Comparison of ENCODE assay signal across 14 cellular contexts in genomic region chr19:13016628-13017305, GRCh38. TPM values are rescaled to one million over a fixed set of nuclear protein-coding genes. Genes with fewer than 3 reads are reported as not detected.
A peak's percentile ranks its signal among the peaks of the same experiment; 100 is the strongest.
DNase-seq lines count a peak whose midpoint lies in the region; ATAC-seq and TF ChIP-seq lines count a peak whose summit lies in the region.
"Had no signal": no experiment of that assay in that cellular context is flagged by ENCODE, and none has a peak within 500 bp of the region (broad histone marks: within the 10 kb centered on the region; RNA-seq: fewer than 3 reads in every experiment).

No MANE protein-coding gene starts in this region.

- TF ChIP-seq EP300 in esophagus muscularis mucosa (IDR thresholded peaks at IDR 0.05): no peak
- no peak for TF ChIP-seq EP300 in ovary (IDR thresholded peaks at IDR 0.05)

- H3K4me3 ChIP-seq in esophagus muscularis mucosa: peak overlapping the region; percentile 29 to 41 (median 40)
- peak overlapping the region; percentile 30 for H3K4me3 ChIP-seq in ovary
- H3K4me3 ChIP-seq in aorta (ENCODE audit: low read length in 2 of 2): peak overlapping the region; percentile 22 to 33
- H3K4me3 ChIP-seq: pancreas, SJSA1 had no signal

- H3K4me1 ChIP-seq in esophagus muscularis mucosa (peaks cover 89 to 100% (median 100%) of the 10 kb centered on the region in 4 donors), ovary (ENCODE audit: insufficient read depth) (peaks cover 47% of the 10 kb centered on the region), aorta (ENCODE audit: control insufficient read depth in 1 of 2, insufficient read depth in 2 of 2, low read length in 2 of 2) (peaks cover 6% of the 10 kb centered on the region in 2 donors)

- H3K36me3 ChIP-seq in esophagus muscularis mucosa (no peaks in the 10 kb centered on the region), ovary (no peaks in the 10 kb centered on the region), aorta (ENCODE audit: control insufficient read depth in 1 of 2, insufficient read depth in 2 of 2, low read length in 1 of 2) (no peaks in the 10 kb centered on the region)
- H3K36me3 ChIP-seq: pancreas, SJSA1 had no signal

- WGBS in esophagus muscularis mucosa: 34% methylated on average over 22 of the region's 22 CpGs
- WGBS in ovary, 3 donors: 10 to 23% (median 13%) methylated on average over 22 of the region's 22 CpGs
- 8% methylated on average over 22 of the region's 22 CpGs for WGBS in aorta, 2 donors

- H3K9me3 ChIP-seq in esophagus muscularis mucosa (no peaks in the 10 kb centered on the region), ovary (no peaks in the 10 kb centered on the region), aorta (ENCODE audit: control insufficient read depth, low read length) (no peaks in the 10 kb centered on the region)
- H3K9me3 ChIP-seq: pancreas, SJSA1 had no signal

- no peak for TF ChIP-seq POLR2A in esophagus muscularis mucosa (IDR thresholded peaks at IDR 0.05; ENCODE audit: low read depth)
- TF ChIP-seq POLR2A in ovary (IDR thresholded peaks at IDR 0.05): no peak

- peak; percentile 24 for DNase-seq in left ventricle myocardium superior
- no peak for DNase-seq in cardiac septum (ENCODE audit: low spot score)
- no peak for DNase-seq in esophagus muscularis mucosa (ENCODE audit: extremely low spot score)
- peak in 1 of 5 donors; percentile 45 for DNase-seq in ovary
- no peak for DNase-seq in aorta
- no peak for DNase-seq in omental fat pad (ENCODE audit: low spot score)
- DNase-seq in NCI-H187 treated with DMSO at 0.1 percent for 48 hours (lab: John Stamatoyannopoulos, UW): no peak
- DNase-seq in pons (ENCODE audit: low spot score): no peak
- DNase-seq: activated CD4-positive, alpha-beta T cell treated with anti-CD3 and anti-CD28 coated beads for 4 hours; activated naive CD4-positive, alpha-beta T cell treated with anti-CD3 and anti-CD28 coated beads for 36 hours; effector CD8-positive, alpha-beta T cell; NCI-H524 had no signal

- TF ChIP-seq CTCF in esophagus muscularis mucosa (IDR thresholded peaks at IDR 0.05) (no peak), ovary (IDR thresholded peaks at IDR 0.05) (no peak), omental fat pad (IDR thresholded peaks at IDR 0.05) (no peak)

- H3K27ac ChIP-seq in esophagus muscularis mucosa (replicated peaks in 1 of 4): peak overlapping the region; percentile 88 to 97 (median 94)
- H3K27ac ChIP-seq in ovary: peak overlapping the region; percentile 57 to 89
- H3K27ac ChIP-seq in aorta (ENCODE audit: low read depth in 1 of 2, low read length in 2 of 2): peak overlapping the region; percentile 90 to 97
- H3K27ac ChIP-seq: SJSA1 had no signal

- no peak for ATAC-seq in left ventricle myocardium superior
- ATAC-seq in aorta (ENCODE audit: low FRiP score): no peak
- ATAC-seq in omental fat pad (ENCODE audit: low FRiP score): no peak
- ATAC-seq: pancreas had no signal

- H3K27me3 ChIP-seq in esophagus muscularis mucosa (peaks cover 0 to 1% (median 0%) of the 10 kb centered on the region in 4 donors), ovary (no peaks in the 10 kb centered on the region), aorta (ENCODE audit: control insufficient read depth in 1 of 2, insufficient read depth in 2 of 2, low read length in 1 of 2) (no peaks in the 10 kb centered on the region)
- H3K27me3 ChIP-seq: pancreas, SJSA1 had no signal

- intact Hi-C loops in left ventricle myocardium superior (cut with micrococcal nuclease) (no loop called here), cardiac septum (cut with DNase I) (no loop called here), esophagus muscularis mucosa (cut with DNase I) (no loop called here), ovary (cut with DNase I) (loop anchor here in 1 of 4 donors (5.0 kb wide), 1 partner anchor 36 kb away; no protein-coding TSS in a partner anchor), aorta (cut with DNase I) (no loop called here)

RNA-seq across cellular contexts. Expression of gene NFIX, which starts 21.5 kb away (rescaled TPM):
- 171 TPM for total RNA-seq in left ventricle myocardium superior
- 123 TPM for total RNA-seq in cardiac septum
- total RNA-seq in esophagus muscularis mucosa: 100 to 1,000 TPM in 1 of 4 donors, 10 to 100 TPM in 3; 56.0 to 154 (median 79.4) TPM
- 100 to 1,000 TPM in 5 of 7 donors, 10 to 100 TPM in 2; 30.3 to 256 (median 223) TPM for total RNA-seq in ovary
- polyA plus RNA-seq in ovary: 10 to 100 TPM; 76.9 to 82.2 TPM
- total RNA-seq in aorta: 100 to 1,000 TPM; 184 to 327 TPM
- 10 to 100 TPM; 45.5 to 49.8 TPM for polyA plus RNA-seq in aorta
- total RNA-seq in omental fat pad: 10 to 100 TPM; 39.5 to 53.1 (median 43.0) TPM

RNA-seq across cellular contexts. Expression of gene DAND5, which starts 47.4 kb away (rescaled TPM):
- 11.2 TPM for total RNA-seq in left ventricle myocardium superior
- 11.4 TPM for total RNA-seq in cardiac septum
- under 1 TPM in 3 of 4 donors, not detected in 1; 0.19 to 0.83 (median 0.29) TPM for total RNA-seq in esophagus muscularis mucosa
- under 1 TPM in 2 of 7 donors, not detected in 5; 0.11 to 0.15 TPM for total RNA-seq in ovary
- not detected for polyA plus RNA-seq in ovary
- total RNA-seq in aorta: not detected
- under 1 TPM in 1 of 2 donors, not detected in 1; 0.13 TPM for polyA plus RNA-seq in aorta
- under 1 TPM in 1 of 4 donors, not detected in 3; 0.56 TPM for total RNA-seq in omental fat pad
- total RNA-seq: activated naive CD4-positive, alpha-beta T cell treated with anti-CD3 and anti-CD28 coated beads for 36 hours; SJSA1 had no signal

RNA-seq across cellular contexts. Expression of gene GADD45GIP1, which starts 59.7 kb away (rescaled TPM):
- total RNA-seq in left ventricle myocardium superior (28.7 TPM), cardiac septum (23.5 TPM), esophagus muscularis mucosa (10 to 100 TPM; 33.0 to 60.1 (median 49.3) TPM), ovary (10 to 100 TPM; 15.7 to 57.7 (median 19.1) TPM), aorta (10 to 100 TPM; 15.3 to 15.7 TPM), omental fat pad (10 to 100 TPM; 27.2 to 37.7 (median 32.8) TPM)
- polyA plus RNA-seq in ovary (10 to 100 TPM in 1 of 2 donors, 1 to 10 TPM in 1; 1.8 to 25.6 TPM), aorta (10 to 100 TPM; 30.9 to 40.6 TPM)
